In the genomic region with DNA sequence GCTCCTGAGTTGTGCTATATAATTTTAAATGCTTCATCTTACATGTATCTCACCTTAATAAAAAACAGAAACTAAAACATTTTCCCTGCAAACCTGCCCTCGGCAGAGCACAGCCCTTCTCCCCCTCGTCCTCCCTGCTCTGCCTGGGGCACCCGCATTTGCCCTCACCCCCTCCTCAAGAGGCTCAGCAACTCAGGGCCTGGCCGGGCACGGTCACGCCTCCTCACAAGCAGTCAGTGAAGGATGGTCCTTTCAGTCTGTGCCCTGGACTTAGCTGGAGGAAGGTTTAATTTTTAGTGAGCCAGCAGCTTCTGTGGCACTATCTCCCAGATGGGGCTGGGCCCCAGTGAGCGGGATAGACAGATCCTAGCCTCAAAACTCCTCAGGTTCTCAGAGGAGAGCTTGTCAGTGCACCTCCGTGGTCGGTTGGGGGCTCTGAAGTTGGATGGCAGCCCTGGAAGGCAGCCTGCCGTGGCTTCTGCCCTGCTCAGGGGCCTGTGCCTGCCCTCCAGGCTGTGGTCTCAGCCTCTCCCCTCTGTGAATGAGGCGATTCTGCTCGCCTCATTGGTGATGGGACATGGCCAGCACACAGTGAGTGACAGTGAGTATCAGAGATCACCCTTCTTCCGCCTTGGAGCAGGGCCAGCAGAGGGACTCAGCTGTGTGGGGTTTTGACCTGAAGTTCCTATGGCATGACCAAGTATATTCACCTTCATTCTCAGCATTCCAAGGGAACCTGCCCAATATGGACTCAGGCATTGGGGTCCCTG, we compare ENCODE assay signal across 14 cellular contexts. TPM values are rescaled to one million over a fixed set of nuclear protein-coding genes. Genes with fewer than 3 reads are reported as not detected.
DNase-seq lines count a peak whose midpoint lies in the region; ATAC-seq, FAIRE-seq and TF ChIP-seq lines count a peak whose summit lies in the region.
"Had no signal": no experiment of that assay in that cellular context is flagged by ENCODE, and none has a peak within 500 bp of the region (broad histone marks: within the 10 kb centered on the region; RNA-seq: fewer than 3 reads in every experiment).

No MANE protein-coding gene starts in this region.

- H3K27ac ChIP-seq in coronary artery (peak overlapping the region; percentile 85 to 94), stomach (peak overlapping the region in 4 of 5 donors; percentile 66 to 83 (median 76))
- H3K27ac ChIP-seq: BLaER1, SK-N-MC had no signal

- no peak for TF ChIP-seq EP300 in stomach (IDR thresholded peaks at IDR 0.05)

- H3K4me1 ChIP-seq in stomach, result peaks cover 16 to 53% (median 29%) of the 10 kb centered on the region in 4 donors

- ATAC-seq in HG02798 (IDR thresholded peaks at IDR 0.05; ENCODE audit: poor library complexity, unreplicated experiment) (no peak), HG03469 (IDR thresholded peaks at IDR 0.05; ENCODE audit: unreplicated experiment) (no peak)

- intact Hi-C loops in stomach (cut with DNase I; ENCODE audit: low total_unique reads), result no loop called here

- H3K27me3 ChIP-seq in stomach, result no peaks in the 10 kb centered on the region
- H3K27me3 ChIP-seq: BLaER1 had no signal

- 70 to 78% (median 76%) methylated on average over 12 to 13 of the region's 13 CpGs for WGBS in stomach, 5 donors

- no peak for FAIRE-seq in H54 (lab: Jason Lieb, UNC)
- FAIRE-seq: keratinocyte had no signal

- DNase-seq in H54 (ENCODE audit: insufficient read length, low spot score) (peak; percentile 9), coronary artery (ENCODE audit: low spot score) (no peak), mesenteric fat pad (ENCODE audit: low spot score) (peak; percentile 74), stomach (no peak), NCI-H1105 (lab: John Stamatoyannopoulos, UW) (no peak), GDM1 (lab: John Stamatoyannopoulos, UW) (no peak)
- DNase-seq: activated CD4-positive, alpha-beta T cell treated with anti-CD3 and anti-CD28 coated beads for 1 hour; retina had no signal

- H3K36me3 ChIP-seq in stomach, result no peaks in the 10 kb centered on the region
- H3K36me3 ChIP-seq: BLaER1 had no signal

- no peak overlapping the region for H3K4me3 ChIP-seq in coronary artery
- no peak overlapping the region for H3K4me3 ChIP-seq in stomach
- H3K4me3 ChIP-seq: BLaER1, SK-N-MC had no signal

- TF ChIP-seq CTCF in coronary artery (IDR thresholded peaks at IDR 0.05) (no peak), stomach (IDR thresholded peaks at IDR 0.05) (no peak)

- no peaks in the 10 kb centered on the region for H3K9me3 ChIP-seq in stomach

- TF ChIP-seq POLR2A in H54 (IDR thresholded peaks at IDR 0.05; ENCODE audit: low read depth, low read length), result no peak
- TF ChIP-seq POLR2A in stomach (IDR thresholded peaks at IDR 0.05), result no peak

RNA-seq across cellular contexts. Expression of a gene that starts 56.3 kb away (rescaled TPM):
- total RNA-seq in mesenteric fat pad, result 4.5 TPM
- 10 to 100 TPM; 14.3 to 78.8 (median 29.7) TPM for total RNA-seq in stomach
- 1 to 10 TPM; 1.4 to 2.1 (median 1.5) TPM for polyA plus RNA-seq in stomach
- total RNA-seq: HT-29 had no signal
- polyA plus RNA-seq: keratinocyte had no signal

Comparison
In these comparisons a context has a peak if more than half of its experiments do, and no peak if none do; other contexts are left out.
1. DNase-seq: peak in H54 (single experiment) and mesenteric fat pad (single experiment); none in coronary artery (single experiment), stomach (single experiment), NCI-H1105 (single experiment) and GDM1 (single experiment).